ENCODE assay signal across 1 cellular context in genomic region chr5:172454355-172455086, GRCh38.
TF ChIP-seq lines count a peak whose summit lies in the region.

TSS of gene SH3PXD2B (minus strand) at chr5:172454525. CDS start at chr5:172454352, 173 bp downstream.

TF ChIP-seq in HepG2, 621 proteins besides CTCF, POLR2A, EP300 and RAD21 (continued from another document and continues in another):
- TF ChIP-seq ATF7 (IDR thresholded peaks at IDR 0.05): no peak
- no peak for TF ChIP-seq ATF7 (CRISPR knock-in tag; IDR thresholded peaks at IDR 0.05)
- no peak for TF ChIP-seq MBNL3 (CRISPR knock-in tag; conservative IDR thresholded peaks at IDR 0.05)
- TF ChIP-seq ZKSCAN1 (IDR thresholded peaks at IDR 0.05; ENCODE audit: low read length): peak; percentile 56; the same call in 1 of the 2 replicates
- TF ChIP-seq NFYC (CRISPR knock-in tag; IDR thresholded peaks at IDR 0.05): no peak
- TF ChIP-seq ZNF574 (CRISPR knock-in tag; IDR thresholded peaks at IDR 0.05): peak; percentile 35; the same call in 1 of the 2 replicates
- 0 out of 2 replicates have a peak, but pooled peaks have one; percentile 5 for TF ChIP-seq ZNF605 (CRISPR knock-in tag; IDR thresholded peaks at IDR 0.05)
- TF ChIP-seq ZGPAT (CRISPR knock-in tag; IDR thresholded peaks at IDR 0.05): peak; percentile 64; the same call in 1 of the 2 replicates
- peak; percentile 68; the same call in 1 of the 2 replicates for TF ChIP-seq ADNP (CRISPR knock-in tag; IDR thresholded peaks at IDR 0.05)
- peak; percentile 92; the same call in 1 of the 2 replicates for TF ChIP-seq ZMYM2 (CRISPR knock-in tag; IDR thresholded peaks at IDR 0.05)
- no peak for TF ChIP-seq KLF13 (CRISPR knock-in tag; IDR thresholded peaks at IDR 0.05)
- no peak for TF ChIP-seq IKZF1 (IDR thresholded peaks at IDR 0.05)
- TF ChIP-seq HIVEP1 (CRISPR knock-in tag; IDR thresholded peaks at IDR 0.05): peak; percentile 39; the same call in 1 of the 2 replicates
- TF ChIP-seq ZBTB7B (CRISPR knock-in tag; IDR thresholded peaks at IDR 0.05): 0 out of 2 replicates have a peak, but pooled peaks have one; percentile 37
- TF ChIP-seq ZNF10 (CRISPR knock-in tag; IDR thresholded peaks at IDR 0.05; ENCODE audit: borderline replicate concordance, low read depth): no peak
- TF ChIP-seq MIER2 (CRISPR knock-in tag; IDR thresholded peaks at IDR 0.05): no peak
- 0 out of 2 replicates have a peak, but pooled peaks have one; percentile 19 for TF ChIP-seq ARID4A (CRISPR knock-in tag; IDR thresholded peaks at IDR 0.05; ENCODE audit: borderline replicate concordance)
- TF ChIP-seq ETV5 (CRISPR knock-in tag; IDR thresholded peaks at IDR 0.05; ENCODE audit: borderline replicate concordance): peak; percentile 49; the same call in 1 of the 2 replicates
- TF ChIP-seq HNF1B (CRISPR knock-in tag; IDR thresholded peaks at IDR 0.05): peak; percentile 82
- TF ChIP-seq PATZ1 (CRISPR knock-in tag; IDR thresholded peaks at IDR 0.05): peak; percentile 65; the same call in 1 of the 2 replicates
- no peak for TF ChIP-seq ZNF383 (CRISPR knock-in tag; IDR thresholded peaks at IDR 0.05; ENCODE audit: borderline replicate concordance)
- 0 out of 2 replicates have a peak, but pooled peaks have one; percentile 32 for TF ChIP-seq ZNF124 (CRISPR knock-in tag; IDR thresholded peaks at IDR 0.05)
- peak; percentile 3; the same call in 1 of the 2 replicates for TF ChIP-seq ZNF777 (CRISPR knock-in tag; IDR thresholded peaks at IDR 0.05)
- TF ChIP-seq IRF2 (CRISPR knock-in tag; IDR thresholded peaks at IDR 0.05): peak; percentile 40; the same call in 1 of the 2 replicates
- no peak for TF ChIP-seq ZC3H13 (CRISPR knock-in tag; IDR thresholded peaks at IDR 0.05)
- peak; percentile 70; the same call in 1 of the 2 replicates for TF ChIP-seq ZMYM4 (CRISPR knock-in tag; IDR thresholded peaks at IDR 0.05)
- TF ChIP-seq HMGXB4 (CRISPR knock-in tag; IDR thresholded peaks at IDR 0.05; ENCODE audit: borderline replicate concordance in 1 of 2, low read depth in 1 of 2): peak in 1 of 2 experiments; percentile 19; a peak in 1 of 4 replicates
- TF ChIP-seq ARHGAP35 (CRISPR knock-in tag; IDR thresholded peaks at IDR 0.05; ENCODE audit: borderline replicate concordance): no peak
- TF ChIP-seq HNF4A (CRISPR knock-in tag; IDR thresholded peaks at IDR 0.05): peak; percentile 27; the same call in 1 of the 2 replicates
- no peak for TF ChIP-seq NAIF1 (CRISPR knock-in tag; IDR thresholded peaks at IDR 0.05; ENCODE audit: borderline replicate concordance)
- peak; percentile 67; the same call in 1 of the 2 replicates for TF ChIP-seq ZNF281 (CRISPR knock-in tag; IDR thresholded peaks at IDR 0.05; ENCODE audit: borderline replicate concordance)
- peak; percentile 43; the same call in 1 of the 2 replicates for TF ChIP-seq PPARG (CRISPR knock-in tag; conservative IDR thresholded peaks at IDR 0.05)
- peak; percentile 67; the same call in 1 of the 2 replicates for TF ChIP-seq ZBTB25 (CRISPR knock-in tag; IDR thresholded peaks at IDR 0.05)
- peak; percentile 8; the same call in 1 of the 2 replicates for TF ChIP-seq SAP130 (CRISPR knock-in tag; IDR thresholded peaks at IDR 0.05; ENCODE audit: low read depth)
- peak; percentile 83 for TF ChIP-seq ONECUT2 (CRISPR knock-in tag; IDR thresholded peaks at IDR 0.05)
- TF ChIP-seq ZNF501 (CRISPR knock-in tag; IDR thresholded peaks at IDR 0.05): peak; percentile 85
- TF ChIP-seq ZNF224 (CRISPR knock-in tag; IDR thresholded peaks at IDR 0.05): no peak
- TF ChIP-seq ZNF24 (IDR thresholded peaks at IDR 0.05): 0 out of 2 replicates have a peak, but pooled peaks have one; percentile 53
- peak; percentile 86 for TF ChIP-seq ZNF639 (CRISPR knock-in tag; conservative IDR thresholded peaks at IDR 0.05)
- TF ChIP-seq YEATS4 (CRISPR knock-in tag; IDR thresholded peaks at IDR 0.05; ENCODE audit: borderline replicate concordance): no peak
- peak; percentile 44 for TF ChIP-seq HNRNPLL (IDR thresholded peaks at IDR 0.05; ENCODE audit: low read depth, low read length, poor library complexity, severe bottlenecking)
- TF ChIP-seq EED (CRISPR knock-in tag; IDR thresholded peaks at IDR 0.05): no peak
- TF ChIP-seq POGZ (CRISPR knock-in tag; IDR thresholded peaks at IDR 0.05): peak; percentile 71
- no peak for TF ChIP-seq GTF2F1 (IDR thresholded peaks at IDR 0.05; ENCODE audit: low read length)
